ENCODE assay signal across 10 cellular contexts in the genomic region with DNA sequence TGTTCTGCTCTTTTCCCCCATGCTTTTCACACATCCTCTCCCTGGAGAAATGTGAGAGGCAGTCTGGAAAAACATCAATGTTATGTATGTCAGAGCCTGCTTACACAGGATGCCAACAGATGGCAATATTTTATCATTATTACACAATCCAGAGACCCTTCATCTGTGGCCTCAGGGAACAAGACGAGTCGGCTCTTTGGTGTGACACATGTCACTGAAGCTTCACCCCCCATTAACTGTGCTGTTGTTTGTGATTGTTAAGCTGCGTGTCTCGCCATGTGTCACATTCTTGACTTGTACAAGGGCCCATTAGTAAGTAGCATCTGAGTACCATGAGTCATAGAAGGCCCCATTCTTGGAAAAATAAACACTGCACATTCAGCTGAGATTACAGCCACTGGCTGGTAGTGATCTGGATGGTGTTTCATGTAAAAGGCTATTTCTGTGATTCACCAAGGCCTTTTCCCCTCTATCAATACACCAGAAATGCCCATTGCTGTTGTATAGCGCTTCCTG.
DNase-seq lines count a peak whose midpoint lies in the region; ATAC-seq, FAIRE-seq and TF ChIP-seq lines count a peak whose summit lies in the region.
"Had no signal": no experiment of that assay in that cellular context is flagged by ENCODE, and none has a peak within 500 bp of the region (broad histone marks: within the 10 kb centered on the region; RNA-seq: fewer than 3 reads in every experiment).

No MANE protein-coding gene starts in this region.

- no peak overlapping the region for H3K4ac ChIP-seq in mesenchymal stem cell (ENCODE audit: low read depth in 1 of 2, low read length in 2 of 2)

- no peaks in the 10 kb centered on the region for H3K79me1 ChIP-seq in mesenchymal stem cell (replicated peaks; ENCODE audit: low read length, poor library complexity, severe bottlenecking)

- H2AK5ac ChIP-seq in mesenchymal stem cell (ENCODE audit: low read length, severe bottlenecking) = no peak overlapping the region

- peaks cover 5% of the 10 kb centered on the region for H3K4me1 ChIP-seq in mesenchymal stem cell (ENCODE audit: control insufficient read depth, insufficient read depth, low read depth, low read length)
- no peaks in the 10 kb centered on the region for H3K4me1 ChIP-seq in CD8-positive, alpha-beta memory T cell (ENCODE audit: insufficient read depth, low read length)
- H3K4me1 ChIP-seq in Peyer's patch = no peaks in the 10 kb centered on the region
- H3K4me1 ChIP-seq: prostate gland had no signal

- H2AFZ ChIP-seq in mesenchymal stem cell (ENCODE audit: low read depth, low read length) = no peak overlapping the region

- H3K27me3 Mint-ChIP-seq in CD8-positive, alpha-beta memory T cell = no peaks in the 10 kb centered on the region
- no peaks in the 10 kb centered on the region for H3K27me3 Mint-ChIP-seq in stimulated activated naive B cell treated with anti-CD40 and anti-IgM and Interleukin-4, amounts not matched to agents 10 μg/mL and 1 μg/mL and 100 μg/mL, for 72 hours

- no peak overlapping the region for H3K4me2 ChIP-seq in mesenchymal stem cell (ENCODE audit: low read length, poor library complexity, severe bottlenecking)

- H3K9me3 ChIP-seq in mesenchymal stem cell (ENCODE audit: control insufficient read depth, low read length) = no peaks in the 10 kb centered on the region
- H3K9me3 ChIP-seq in CD8-positive, alpha-beta memory T cell (ENCODE audit: low read length) = no peaks in the 10 kb centered on the region
- H3K9me3 ChIP-seq in Peyer's patch = no peaks in the 10 kb centered on the region
- H3K9me3 ChIP-seq: prostate gland had no signal

- no peak overlapping the region for H3K4me3 Mint-ChIP-seq in CD8-positive, alpha-beta memory T cell
- no peak overlapping the region for H3K4me3 Mint-ChIP-seq in stimulated activated naive B cell treated with anti-CD40 and anti-IgM and Interleukin-4, amounts not matched to agents 10 μg/mL and 1 μg/mL and 100 μg/mL, for 72 hours
- H3K4me3 Mint-ChIP-seq: WTC11 had no signal

- FAIRE-seq in D721Med (lab: Jason Lieb, UNC) = no peak

- DNase-seq in D721Med (ENCODE audit: insufficient read length, low spot score) (no peak), NCI-H1436 (lab: John Stamatoyannopoulos, UW) (peak; percentile 85), T1000 (lab: John Stamatoyannopoulos, UW) (peak; percentile 61), mesenchymal stem cell (peak; percentile 98), Peyer's patch (no peak)
- no peak for DNase-seq in CD8-positive, alpha-beta memory T cell
- no peak for DNase-seq in stimulated activated naive B cell treated with anti-CD40 and anti-IgM and Interleukin-4, amounts not matched to agents 10 μg/mL and 1 μg/mL and 100 μg/mL, for 72 hours

- no peak overlapping the region for H4K91ac ChIP-seq in mesenchymal stem cell (ENCODE audit: low read length)

- peak overlapping the region in 1 of 2 experiments; percentile 28 for H3K18ac ChIP-seq in mesenchymal stem cell (ENCODE audit: low read depth in 1 of 2, low read length in 2 of 2)

- POLR2A ChIA-PET in CD8-positive, alpha-beta memory T cell (lab: Charles Lee) = no interaction called here

- H3K9ac ChIP-seq in mesenchymal stem cell (ENCODE audit: low read length) = peak overlapping the region; percentile 44

- H3K4me3 ChIP-seq in mesenchymal stem cell (ENCODE audit: insufficient read depth in 1 of 2, low read depth in 1 of 2, low read length in 2 of 2) = peak overlapping the region in 1 of 2 experiments; percentile 5
- H3K4me3 ChIP-seq in CD8-positive, alpha-beta memory T cell (ENCODE audit: low read length) = no peak overlapping the region
- no peak overlapping the region for H3K4me3 ChIP-seq in Peyer's patch
- H3K4me3 ChIP-seq: prostate gland had no signal

- no peak for TF ChIP-seq POLR2A in Peyer's patch (IDR thresholded peaks at IDR 0.05)

- H3K14ac ChIP-seq in mesenchymal stem cell (ENCODE audit: low read length in 2 of 2) = no peak overlapping the region

- H2BK5ac ChIP-seq in mesenchymal stem cell (ENCODE audit: low read depth, low read length, poor library complexity, severe bottlenecking) = no peak overlapping the region

- H2BK120ac ChIP-seq in mesenchymal stem cell (ENCODE audit: low read depth, low read length) = no peak overlapping the region

- H2BK15ac ChIP-seq in mesenchymal stem cell (ENCODE audit: low read depth, poor library complexity, severe bottlenecking) = no peak overlapping the region

- no peak overlapping the region for H3K23ac ChIP-seq in mesenchymal stem cell (ENCODE audit: low read length in 2 of 2)

- H3K36me3 ChIP-seq in mesenchymal stem cell (ENCODE audit: control insufficient read depth in 1 of 2, insufficient read depth in 2 of 2, low read depth in 1 of 2, low read length in 2 of 2) (no peaks in the 10 kb centered on the region), Peyer's patch (no peaks in the 10 kb centered on the region)
- no peaks in the 10 kb centered on the region for H3K36me3 ChIP-seq in CD8-positive, alpha-beta memory T cell (ENCODE audit: insufficient read depth, low read length)
- H3K36me3 ChIP-seq: prostate gland had no signal

- H3K36me3 Mint-ChIP-seq in CD8-positive, alpha-beta memory T cell = no peaks in the 10 kb centered on the region
- no peaks in the 10 kb centered on the region for H3K36me3 Mint-ChIP-seq in stimulated activated naive B cell treated with anti-CD40 and anti-IgM and Interleukin-4, amounts not matched to agents 10 μg/mL and 1 μg/mL and 100 μg/mL, for 72 hours
- H3K36me3 Mint-ChIP-seq: WTC11 had no signal

- no peaks in the 10 kb centered on the region for H3K4me1 Mint-ChIP-seq in CD8-positive, alpha-beta memory T cell
- no peaks in the 10 kb centered on the region for H3K4me1 Mint-ChIP-seq in stimulated activated naive B cell treated with anti-CD40 and anti-IgM and Interleukin-4, amounts not matched to agents 10 μg/mL and 1 μg/mL and 100 μg/mL, for 72 hours
- H3K4me1 Mint-ChIP-seq: WTC11 had no signal

- ATAC-seq in GM21528 (IDR thresholded peaks at IDR 0.05; ENCODE audit: low FRiP score, unreplicated experiment) = no peak
- ATAC-seq in stimulated activated naive B cell treated with anti-CD40 and anti-IgM and Interleukin-4, amounts not matched to agents 10 μg/mL and 1 μg/mL and 100 μg/mL, for 72 hours (replicated peaks) = no peak
- ATAC-seq: WTC11 had no signal

- H3K27ac ChIP-seq in mesenchymal stem cell (ENCODE audit: low read length, poor library complexity, severe bottlenecking) = peak overlapping the region; percentile 86
- no peak overlapping the region for H3K27ac ChIP-seq in CD8-positive, alpha-beta memory T cell (ENCODE audit: low read depth, low read length)
- no peak overlapping the region for H3K27ac ChIP-seq in Peyer's patch
- H3K27ac ChIP-seq: prostate gland had no signal

- H3K9me3 Mint-ChIP-seq in CD8-positive, alpha-beta memory T cell = peaks cover 0 to 15% (median 5%) of the 10 kb centered on the region in 5 donors
- H3K9me3 Mint-ChIP-seq in stimulated activated naive B cell treated with anti-CD40 and anti-IgM and Interleukin-4, amounts not matched to agents 10 μg/mL and 1 μg/mL and 100 μg/mL, for 72 hours = peaks cover 0 to 2% of the 10 kb centered on the region in 2 donors

- WGBS in mesenchymal stem cell = 0% methylated on average over 4 of the region's 5 CpGs

- H2BK12ac ChIP-seq in mesenchymal stem cell (ENCODE audit: low read length in 2 of 2) = peak overlapping the region in 1 of 2 experiments; percentile 15

- peak; percentile 16 for TF ChIP-seq CTCF in D721Med (IDR thresholded peaks at IDR 0.05; ENCODE audit: insufficient read depth, missing control alignments)
- TF ChIP-seq CTCF in Peyer's patch (IDR thresholded peaks at IDR 0.05) = no peak

- CTCF ChIA-PET in CD8-positive, alpha-beta memory T cell (lab: Charles Lee) = no interaction called here

- no peaks in the 10 kb centered on the region for H3K27me3 ChIP-seq in mesenchymal stem cell (ENCODE audit: control insufficient read depth in 1 of 2, insufficient read depth in 1 of 2, low read length in 2 of 2)
- H3K27me3 ChIP-seq in CD8-positive, alpha-beta memory T cell (ENCODE audit: insufficient read depth, low read length, poor library complexity, severe bottlenecking) = no peaks in the 10 kb centered on the region
- no peaks in the 10 kb centered on the region for H3K27me3 ChIP-seq in Peyer's patch

- no peak overlapping the region for H4K8ac ChIP-seq in mesenchymal stem cell (ENCODE audit: low read length)

- H3K27ac Mint-ChIP-seq in CD8-positive, alpha-beta memory T cell = no peak overlapping the region
- no peak overlapping the region for H3K27ac Mint-ChIP-seq in stimulated activated naive B cell treated with anti-CD40 and anti-IgM and Interleukin-4, amounts not matched to agents 10 μg/mL and 1 μg/mL and 100 μg/mL, for 72 hours
- H3K27ac Mint-ChIP-seq: WTC11 had no signal

Comparison
In these comparisons a context has a peak if more than half of its experiments do, and no peak if none do; other contexts are left out.
1. DNase-seq: peak in NCI-H1436 (single experiment), T1000 (single experiment) and mesenchymal stem cell (single experiment); none in D721Med (single experiment), CD8-positive, alpha-beta memory T cell (0 of 5), Peyer's patch (0 of 3) and stimulated activated naive B cell treated with anti-CD40 and anti-IgM and Interleukin-4, amounts not matched to agents 10 μg/mL and 1 μg/mL and 100 μg/mL, for 72 hours (single experiment).